Comparison of ENCODE assay signal across 1 cellular context in the genomic region with DNA sequence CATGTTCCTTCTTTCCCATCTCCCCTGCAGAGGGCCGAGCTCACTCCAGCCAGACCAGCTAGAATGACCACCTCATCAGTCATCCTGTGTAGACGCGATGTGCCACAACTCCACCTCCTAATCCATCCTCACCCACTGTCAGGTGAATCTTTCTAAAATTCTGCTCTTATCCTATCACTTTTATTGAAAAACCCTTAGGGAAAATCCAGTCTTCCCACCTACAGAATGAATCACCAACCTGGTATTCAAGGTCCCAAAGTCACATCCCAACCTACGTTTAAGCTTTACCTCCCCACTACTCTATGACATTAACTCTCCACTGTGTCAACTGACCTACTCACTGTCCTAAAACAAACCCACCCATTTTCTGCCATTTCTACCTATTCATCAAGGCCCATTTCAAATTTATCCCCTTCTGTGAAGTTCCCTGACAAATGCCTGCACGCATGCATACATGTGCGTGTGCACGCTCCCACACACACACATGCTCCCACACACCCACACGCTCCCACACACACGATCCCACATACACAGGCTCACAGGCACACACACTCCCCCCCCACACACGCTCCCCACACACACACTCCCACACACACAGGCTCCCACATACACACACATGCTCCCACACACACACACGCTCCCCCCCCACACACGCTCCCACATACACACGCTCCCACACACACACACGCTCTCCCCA.
TF ChIP-seq lines count a peak whose summit lies in the region.

No MANE protein-coding gene starts in this region.

TF ChIP-seq in IMR-90, 13 proteins besides CTCF, POLR2A, EP300 and RAD21 (continued from another document):
- TF ChIP-seq, protein P1, sequence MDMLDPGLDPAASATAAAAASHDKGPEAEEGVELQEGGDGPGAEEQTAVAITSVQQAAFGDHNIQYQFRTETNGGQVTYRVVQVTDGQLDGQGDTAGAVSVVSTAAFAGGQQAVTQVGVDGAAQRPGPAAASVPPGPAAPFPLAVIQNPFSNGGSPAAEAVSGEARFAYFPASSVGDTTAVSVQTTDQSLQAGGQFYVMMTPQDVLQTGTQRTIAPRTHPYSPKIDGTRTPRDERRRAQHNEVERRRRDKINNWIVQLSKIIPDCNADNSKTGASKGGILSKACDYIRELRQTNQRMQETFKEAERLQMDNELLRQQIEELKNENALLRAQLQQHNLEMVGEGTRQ (IDR thresholded peaks at IDR 0.05; ENCODE audit: low read depth, low read length), result no peak
- TF ChIP-seq, protein P2, sequence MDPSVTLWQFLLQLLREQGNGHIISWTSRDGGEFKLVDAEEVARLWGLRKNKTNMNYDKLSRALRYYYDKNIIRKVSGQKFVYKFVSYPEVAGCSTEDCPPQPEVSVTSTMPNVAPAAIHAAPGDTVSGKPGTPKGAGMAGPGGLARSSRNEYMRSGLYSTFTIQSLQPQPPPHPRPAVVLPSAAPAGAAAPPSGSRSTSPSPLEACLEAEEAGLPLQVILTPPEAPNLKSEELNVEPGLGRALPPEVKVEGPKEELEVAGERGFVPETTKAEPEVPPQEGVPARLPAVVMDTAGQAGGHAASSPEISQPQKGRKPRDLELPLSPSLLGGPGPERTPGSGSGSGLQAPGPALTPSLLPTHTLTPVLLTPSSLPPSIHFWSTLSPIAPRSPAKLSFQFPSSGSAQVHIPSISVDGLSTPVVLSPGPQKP (IDR thresholded peaks at IDR 0.05; ENCODE audit: borderline replicate concordance, low read depth, low read length), result no peak
- TF ChIP-seq SMC3 (IDR thresholded peaks at IDR 0.05; ENCODE audit: low read depth, low read length), result no peak
- TF ChIP-seq FOS (IDR thresholded peaks at IDR 0.05; ENCODE audit: low read depth, low read length), result no peak
- no peak for TF ChIP-seq RFX5 (IDR thresholded peaks at IDR 0.05; ENCODE audit: low read depth, low read length)
- no peak for TF ChIP-seq CHD1 (IDR thresholded peaks at IDR 0.05; ENCODE audit: low read depth, low read length)
